20 cellular contexts compared by ENCODE assay signal in genomic region chr6:47371875-47372255, GRCh38.
"Had no signal": no experiment of that assay in that cellular context is flagged by ENCODE, and none has a peak within 500 bp of the region (broad histone marks: within the 10 kb centered on the region; RNA-seq: fewer than 3 reads in every experiment).

No MANE protein-coding gene starts in this region.

- H3K4me2 ChIP-seq: smooth muscle cell had no signal

- H3K4me3 ChIP-seq: lung, smooth muscle cell, tibial artery, upper lobe of left lung, uterus had no signal

- H3K27me3 Mint-ChIP-seq: progenitor cell of endocrine pancreas had no signal

- H3K27ac ChIP-seq: foreskin keratinocyte, neutrophil, tibial artery, upper lobe of left lung, uterus had no signal

- H3K27me3 ChIP-seq: foreskin keratinocyte, tibial artery, upper lobe of left lung, uterus had no signal

- ATAC-seq: foreskin keratinocyte; right cardiac atrium; stimulated activated naive B cell treated with anti-CD40 and anti-IgM and Interleukin-4, amounts not matched to agents 10 μg/mL and 1 μg/mL and 100 μg/mL, for 72 hours had no signal

- H3K4me1 Mint-ChIP-seq: nephron progenitor cell had no signal

- H3K27ac Mint-ChIP-seq: dendritic cell treated with granulocyte-macrophage colony-stimulating factor and Interleukin-4, amounts not matched to agents 40 ng/mL and 50 ng/mL, for 4 days; nephron progenitor cell; stimulated activated naive B cell treated with anti-CD40 and anti-IgM and Interleukin-4, amounts not matched to agents 10 μg/mL and 1 μg/mL and 100 μg/mL, for 72 hours had no signal

- H3K36me3 Mint-ChIP-seq: stimulated activated naive B cell treated with anti-CD40 and anti-IgM and Interleukin-4, amounts not matched to agents 10 μg/mL and 1 μg/mL and 100 μg/mL, for 72 hours had no signal

- DNase-seq: cerebellar nuclear complex; foreskin keratinocyte; left colon; left ventricle myocardium superior; mesenchymal stem cell; midbrain; nephron progenitor cell; right cardiac atrium; stimulated activated CD4-positive, alpha-beta T cell treated with anti-CD3 and anti-CD28 coated beads, Interleukin-4, amount 100 ng/mL, for 1 hour; stimulated activated CD8-positive, alpha-beta memory T cell treated with anti-CD3 and anti-CD28 coated beads, Interleukin-4, amount 100 ng/mL, for 48 hours; stimulated activated naive B cell treated with anti-CD40 and anti-IgM and Interleukin-4, amounts not matched to agents 10 μg/mL and 1 μg/mL and 100 μg/mL, for 72 hours; tibial artery; upper lobe of left lung; uterus had no signal

- H3K4me3 Mint-ChIP-seq: dendritic cell treated with granulocyte-macrophage colony-stimulating factor and Interleukin-4, amounts not matched to agents 40 ng/mL and 50 ng/mL, for 4 days; nephron progenitor cell; stimulated activated naive B cell treated with anti-CD40 and anti-IgM and Interleukin-4, amounts not matched to agents 10 μg/mL and 1 μg/mL and 100 μg/mL, for 72 hours had no signal

- H3K9me3 Mint-ChIP-seq: dendritic cell treated with granulocyte-macrophage colony-stimulating factor and Interleukin-4, amounts not matched to agents 40 ng/mL and 50 ng/mL, for 4 days; nephron progenitor cell had no signal

- FAIRE-seq: colon had no signal

- H3K4me1 ChIP-seq: foreskin keratinocyte, tibial artery, upper lobe of left lung, uterus had no signal

- H3K36me3 ChIP-seq: neutrophil, tibial artery, upper lobe of left lung, uterus had no signal

- H3K9me3 ChIP-seq: neutrophil, tibial artery, upper lobe of left lung, uterus had no signal
